In the genomic region with DNA sequence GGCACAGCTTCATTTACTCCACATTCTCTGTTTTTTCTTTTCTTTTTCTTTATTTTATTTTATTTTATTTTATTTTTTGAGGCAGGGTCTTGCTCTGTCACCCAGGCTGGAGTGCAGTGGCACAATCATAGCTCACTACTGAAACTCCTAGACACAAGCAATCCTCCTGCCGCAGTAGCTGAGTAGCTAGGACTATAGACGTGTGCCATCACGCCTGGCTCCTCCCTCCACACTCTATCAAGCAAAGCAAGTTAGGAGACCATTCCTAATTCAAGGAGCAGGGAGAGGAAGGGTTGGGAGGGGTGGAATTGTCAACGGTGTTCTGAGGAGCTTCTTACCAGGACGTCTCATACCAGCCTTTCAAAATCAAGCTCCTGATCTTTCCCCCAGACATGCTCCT, we compare ENCODE assay signal across 15 cellular contexts. TPM values are rescaled to one million over a fixed set of nuclear protein-coding genes. Genes with fewer than 3 reads are reported as not detected.
A peak's percentile ranks its signal among the peaks of the same experiment; 100 is the strongest.
DNase-seq lines count a peak whose midpoint lies in the region; ATAC-seq and TF ChIP-seq lines count a peak whose summit lies in the region.
"Had no signal": no experiment of that assay in that cellular context is flagged by ENCODE, and none has a peak within 500 bp of the region (broad histone marks: within the 10 kb centered on the region; RNA-seq: fewer than 3 reads in every experiment).

No MANE protein-coding gene starts in this region.

- peak; percentile 71 for ATAC-seq in foreskin keratinocyte
- ATAC-seq in T-helper 17 cell: no peak
- no peak for ATAC-seq in activated CD4-positive, alpha-beta T cell treated with anti-CD3 and anti-CD28 coated beads for 36 hours
- ATAC-seq: K562 had no signal

- H3K9ac ChIP-seq in Loucy (ENCODE audit: low read depth, low read length, poor library complexity, severe bottlenecking): peak overlapping the region; percentile 50
- H3K9ac ChIP-seq: GM23248 had no signal

- no peak for TF ChIP-seq CTCF in Loucy (conservative IDR thresholded peaks at IDR 0.05; ENCODE audit: low read length)
- TF ChIP-seq CTCF in foreskin keratinocyte (conservative IDR thresholded peaks at IDR 0.05): no peak

- H3K36me3 Mint-ChIP-seq in T-helper 17 cell (ENCODE audit: low read depth): no peaks in the 10 kb centered on the region
- H3K36me3 Mint-ChIP-seq in activated CD4-positive, alpha-beta T cell treated with anti-CD3 and anti-CD28 coated beads for 36 hours (ENCODE audit: low read depth): no peaks in the 10 kb centered on the region
- H3K36me3 Mint-ChIP-seq: CD4-positive, alpha-beta memory T cell had no signal

- CTCF ChIA-PET in activated CD4-positive, alpha-beta T cell treated with anti-CD3 and anti-CD28 coated beads for 36 hours (lab: Charles Lee): interaction anchor here (0.7 to 2.3 kb wide), 4 partner anchors 8 to 68 kb away, joined by 3 to 10 read pairs (median 4); no protein-coding TSS in a partner anchor

- H3K9me2 ChIP-seq in Loucy (replicated peaks; ENCODE audit: low read depth, low read length): no peaks in the 10 kb centered on the region

- no peak overlapping the region for H3K27ac Mint-ChIP-seq in T-helper 17 cell
- H3K27ac Mint-ChIP-seq in activated CD4-positive, alpha-beta T cell treated with anti-CD3 and anti-CD28 coated beads for 36 hours: no peak overlapping the region

- H3F3A ChIP-seq in Loucy (ENCODE audit: low read depth): no peaks in the 10 kb centered on the region

- no peaks in the 10 kb centered on the region for H3K79me2 ChIP-seq in Loucy (ENCODE audit: insufficient read depth, low read length)

- POLR2A ChIA-PET in activated CD4-positive, alpha-beta T cell treated with anti-CD3 and anti-CD28 coated beads for 36 hours (lab: Charles Lee): no interaction called here

- H3K27ac ChIP-seq in foreskin keratinocyte: no peak overlapping the region
- H3K27ac ChIP-seq: GM23248, HL-60 had no signal

- intact Hi-C loops in activated CD4-positive, alpha-beta T cell treated with anti-CD3 and anti-CD28 coated beads for 36 hours (cut with DNase I, micrococcal nuclease): no loop called here

- H3K27me3 Mint-ChIP-seq in T-helper 17 cell: peaks cover 38% of the 10 kb centered on the region
- peaks cover 9% of the 10 kb centered on the region for H3K27me3 Mint-ChIP-seq in activated CD4-positive, alpha-beta T cell treated with anti-CD3 and anti-CD28 coated beads for 36 hours

- no peak overlapping the region for H2AFZ ChIP-seq in Loucy (ENCODE audit: low read length)
- H2AFZ ChIP-seq: GM23248 had no signal

- no peak overlapping the region for H3K4me3 ChIP-seq in Loucy (ENCODE audit: low read length, poor library complexity, severe bottlenecking)
- H3K4me3 ChIP-seq: GM23248, HAP-1, K562 had no signal

- no peaks in the 10 kb centered on the region for H3K9me3 Mint-ChIP-seq in activated CD4-positive, alpha-beta T cell treated with anti-CD3 and anti-CD28 coated beads for 36 hours (ENCODE audit: low read depth)

- no peaks in the 10 kb centered on the region for H4K20me1 ChIP-seq in Loucy (ENCODE audit: insufficient read depth, low read length, poor library complexity, severe bottlenecking)

- H3K27me3 ChIP-seq in Loucy (ENCODE audit: insufficient read depth, low read length, poor library complexity, severe bottlenecking) (no peaks in the 10 kb centered on the region), foreskin keratinocyte (peaks cover under 1% of the 10 kb centered on the region)
- H3K27me3 ChIP-seq: BE2C had no signal

- H3K4me3 Mint-ChIP-seq in T-helper 17 cell: no peak overlapping the region
- H3K4me3 Mint-ChIP-seq in activated CD4-positive, alpha-beta T cell treated with anti-CD3 and anti-CD28 coated beads for 36 hours: no peak overlapping the region
- H3K4me3 Mint-ChIP-seq: CD4-positive, alpha-beta memory T cell had no signal

- no peaks in the 10 kb centered on the region for H3K36me3 ChIP-seq in Loucy (ENCODE audit: insufficient read depth, low read length)
- H3K36me3 ChIP-seq: BE2C, HAP-1 had no signal

- DNase-seq in NCI-H510A (lab: John Stamatoyannopoulos, UW) (peak; percentile 13), NCI-H510A treated with DMSO at 0.1 percent for 48 hours (lab: John Stamatoyannopoulos, UW) (no peak), foreskin keratinocyte (peak in 1 of 2 donors; percentile 38), T-helper 17 cell (no peak), AG20443 (ENCODE audit: low spot score) (no peak)
- DNase-seq in activated CD4-positive, alpha-beta T cell treated with anti-CD3 and anti-CD28 coated beads for 36 hours: no peak
- DNase-seq: BE2C; CD4-positive, alpha-beta memory T cell; DMS153; GM23248; IMR-90 had no signal

- peak overlapping the region; percentile 64 for H3K4me2 ChIP-seq in Loucy (ENCODE audit: low read depth, low read length, poor library complexity, severe bottlenecking)

- H3K4me1 ChIP-seq in Loucy (ENCODE audit: insufficient read depth, low read length, poor library complexity, severe bottlenecking) (peaks cover 14% of the 10 kb centered on the region), foreskin keratinocyte (peaks cover 5% of the 10 kb centered on the region)
- H3K4me1 ChIP-seq: BE2C, HAP-1 had no signal

- H3K9me3 ChIP-seq in Loucy (ENCODE audit: insufficient read depth, low read depth, low read length): no peaks in the 10 kb centered on the region
- no peaks in the 10 kb centered on the region for H3K9me3 ChIP-seq in T-helper 17 cell (ENCODE audit: control insufficient read depth, low read length, poor library complexity, severe bottlenecking)
- H3K9me3 ChIP-seq: BE2C, HAP-1 had no signal

- H3K4me1 Mint-ChIP-seq in T-helper 17 cell: peaks cover 2% of the 10 kb centered on the region
- H3K4me1 Mint-ChIP-seq in activated CD4-positive, alpha-beta T cell treated with anti-CD3 and anti-CD28 coated beads for 36 hours: no peaks in the 10 kb centered on the region
- H3K4me1 Mint-ChIP-seq: CD4-positive, alpha-beta memory T cell had no signal

RNA-seq across cellular contexts. Expression of gene OAT, which starts 52.4 kb away (rescaled TPM):
- 263 and 268 TPM in 2 replicates for total RNA-seq in foreskin keratinocyte
- 146 and 166 TPM in 2 replicates for polyA plus RNA-seq in foreskin keratinocyte
- total RNA-seq in T-helper 17 cell: 10 to 100 TPM; 26.2 to 27.1 TPM
- 10 to 100 TPM; 36.5 to 39.6 TPM for total RNA-seq in activated CD4-positive, alpha-beta T cell treated with anti-CD3 and anti-CD28 coated beads for 36 hours
